In genomic region chr18:45498270-45498625, GRCh38 we compare ENCODE assay signal across 34 cellular contexts.
"Had no signal": no experiment of that assay in that cellular context is flagged by ENCODE, and none has a peak within 500 bp of the region (broad histone marks: within the 10 kb centered on the region; RNA-seq: fewer than 3 reads in every experiment).

No MANE protein-coding gene starts in this region.

- H3K27ac ChIP-seq: KMS-11 had no signal

- H3K9me3 ChIP-seq: MG63 had no signal

- H3K4me3 ChIP-seq: MG63 had no signal

- DNase-seq: Karpas-422, Kasumi-1, MG63, MM.1S, MV-4-11, NCI-H1048, NCI-H1092, NCI-H1092 treated with DMSO at 0.1 percent for 48 hours, NCI-H1105, NCI-H1105 treated with DMSO at 0.1 percent for 48 hours, NCI-H1417, NCI-H1417 treated with DMSO at 0.1 percent for 48 hours, NCI-H1436, NCI-H1436 treated with DMSO at 0.1 percent for 48 hours, NCI-H146, NCI-H1694, NCI-H1694 treated with DMSO at 0.1 percent for 48 hours, NCI-H187, NCI-H187 treated with DMSO at 0.1 percent for 48 hours, NCI-H1930, NCI-H2029, NCI-H2029 treated with DMSO at 0.1 percent for 48 hours, NCI-H2081, NCI-H2081 treated with DMSO at 0.1 percent for 48 hours, NCI-H2107, NCI-H2171, NCI-H2171 treated with DMSO at 0.1 percent for 48 hours, NCI-H2227 treated with DMSO at 0.1 percent for 48 hours, NCI-H226, NCI-H345, NCI-H446, NCI-H446 treated with DMSO at 0.1 percent for 48 hours, NCI-H510A had no signal

- H3K36me3 ChIP-seq: MG63 had no signal

- H3K27me3 ChIP-seq: MG63 had no signal
